ENCODE assay signal across 10 cellular contexts in genomic region chr5:134626369-134627014, GRCh38. TPM values are rescaled to one million over a fixed set of nuclear protein-coding genes. Genes with fewer than 3 reads are reported as not detected.
DNase-seq lines count a peak whose midpoint lies in the region; ATAC-seq and TF ChIP-seq lines count a peak whose summit lies in the region.
"Had no signal": no experiment of that assay in that cellular context is flagged by ENCODE, and none has a peak within 500 bp of the region (broad histone marks: within the 10 kb centered on the region; RNA-seq: fewer than 3 reads in every experiment).

No MANE protein-coding gene starts in this region.

- DNase-seq in Right ventricle myocardium superior (no peak), cardiac septum (ENCODE audit: low spot score) (no peak), astrocyte of the spinal cord (ENCODE audit: low read depth, low spot score) (peak; percentile 7), kidney tubule cell (ENCODE audit: low spot score) (peak; percentile 32), transverse colon (no peak), mesenteric fat pad (ENCODE audit: low spot score) (no peak)
- DNase-seq: activated gamma-delta T cell, NCI-H345 had no signal

- H3K4me1 ChIP-seq in transverse colon = peaks cover 5 to 36% (median 23%) of the 10 kb centered on the region in 4 donors

- in situ Hi-C loops in astrocyte of the spinal cord (cut with HindIII; ENCODE audit: low sequenced_read_pairs) = no loop called here
- in situ Hi-C loops in transverse colon (cut with MboI; ENCODE audit: low pct_ligation_motif_present in 1 of 4, low pct_unique_long_range_greater_than_20kb in 1 of 4, low sequenced_read_pairs in 3 of 4) = no loop called here

- ATAC-seq in Right ventricle myocardium superior (ENCODE audit: poor library complexity) (peak; percentile 50), GM21737 (IDR thresholded peaks at IDR 0.05; ENCODE audit: unreplicated experiment) (no peak), HG03354 (IDR thresholded peaks at IDR 0.05; ENCODE audit: poor library complexity, severe bottlenecking, unreplicated experiment) (no peak)

- H3K27ac ChIP-seq in transverse colon = peak overlapping the region; percentile 32 to 67 (median 51)

- no peak for TF ChIP-seq EP300 in transverse colon (IDR thresholded peaks at IDR 0.05; ENCODE audit: low read depth)

- 42 to 46% methylated on average over 2 of the region's 2 CpGs for WGBS in transverse colon (ENCODE audit: low coverage in 1 of 2), 2 donors

- H3K27me3 ChIP-seq in transverse colon = no peaks in the 10 kb centered on the region

- intact Hi-C loops in Right ventricle myocardium superior (cut with DNase I) = no loop called here
- intact Hi-C loops in cardiac septum (cut with DNase I) = no loop called here
- intact Hi-C loops in transverse colon (cut with DNase I; ENCODE audit: low total_unique reads) = no loop called here

- no peaks in the 10 kb centered on the region for H3K9me3 ChIP-seq in transverse colon

- no peak for TF ChIP-seq POLR2A in transverse colon (IDR thresholded peaks at IDR 0.05)

- peaks cover 0 to 23% (median 5%) of the 10 kb centered on the region in 4 donors for H3K36me3 ChIP-seq in transverse colon

- TF ChIP-seq CTCF in astrocyte of the spinal cord (IDR thresholded peaks at IDR 0.05; ENCODE audit: low read depth, low read length) = no peak
- TF ChIP-seq CTCF in transverse colon (IDR thresholded peaks at IDR 0.05) = no peak

- H3K4me3 ChIP-seq in astrocyte of the spinal cord (ENCODE audit: low read depth, low read length) (no peak overlapping the region), transverse colon (no peak overlapping the region)

RNA-seq across cellular contexts. Expression of gene SAR1B, which starts 6.1 kb away (rescaled TPM):
- total RNA-seq in Right ventricle myocardium superior (88.6 TPM), cardiac septum (85.9 TPM), transverse colon (10 to 100 TPM; 14.3 to 77.8 (median 59.8) TPM), mesenteric fat pad (87.6 TPM)

RNA-seq across cellular contexts. Expression of gene SEC24A, which starts 22.1 kb away (rescaled TPM):
- 5.6 TPM for total RNA-seq in Right ventricle myocardium superior
- 12.4 TPM for total RNA-seq in cardiac septum
- total RNA-seq in transverse colon = 10 to 100 TPM in 3 of 4 donors, 1 to 10 TPM in 1; 9.2 to 26.7 (median 18.6) TPM
- 34.2 TPM for total RNA-seq in mesenteric fat pad

Comparison
In these comparisons a context has a peak if more than half of its experiments do, and no peak if none do; other contexts are left out.
1. DNase-seq: peak in astrocyte of the spinal cord (single experiment) and kidney tubule cell (single experiment); none in Right ventricle myocardium superior (single experiment), cardiac septum (single experiment), transverse colon (single experiment) and mesenteric fat pad (single experiment).